In the genomic region with DNA sequence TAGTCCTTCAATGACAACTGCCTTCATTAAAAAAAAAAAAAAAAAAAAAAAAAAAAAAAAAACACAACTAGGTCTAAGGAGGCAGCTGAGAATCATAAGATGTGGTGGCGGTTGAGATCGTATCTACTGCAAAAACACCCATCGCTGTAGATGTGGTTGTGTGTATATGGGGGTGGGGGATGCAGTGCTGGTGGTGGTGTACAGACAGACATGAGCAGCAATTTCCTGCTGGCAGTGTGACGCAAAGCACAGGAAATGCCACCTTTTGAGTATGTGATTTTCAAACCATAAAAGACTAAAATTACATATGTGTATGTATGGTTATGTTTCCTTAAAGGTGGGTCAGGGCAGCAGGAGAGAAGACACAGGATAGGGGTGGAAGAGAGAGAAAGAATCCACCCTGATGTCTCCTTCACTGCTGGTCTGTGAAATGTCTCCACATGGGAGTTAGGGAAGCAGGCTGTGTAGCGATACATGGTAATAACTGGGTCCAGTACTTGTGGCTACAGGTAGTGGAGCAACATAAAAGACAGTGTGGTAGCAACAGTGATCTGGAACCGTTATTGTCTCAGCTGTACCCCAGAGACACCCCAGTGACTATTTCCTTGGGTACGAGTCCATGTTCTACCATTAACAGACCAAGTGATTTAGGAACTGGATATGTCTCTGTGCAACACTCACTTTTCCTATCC, we compare ENCODE assay signal across 8 cellular contexts. TPM values are rescaled to one million over a fixed set of nuclear protein-coding genes. Genes with fewer than 3 reads are reported as not detected.
DNase-seq lines count a peak whose midpoint lies in the region; ATAC-seq and TF ChIP-seq lines count a peak whose summit lies in the region.

No MANE protein-coding gene starts in this region.

- DNase-seq in T-helper 17 cell (peak; percentile 64 to 82 (median 70)), stomach (peak; percentile 49), MG63 (no peak), NOMO-1 treated with dmso at 0.1 percent for 144 hours (lab: John Stamatoyannopoulos, UW; ENCODE audit: unreplicated experiment) (no peak)
- peak; percentile 63 to 79 for DNase-seq in activated T-helper 1 cell treated with anti-CD3 and anti-CD28 coated beads, Interleukin-2, amount 50 U/mL, for 16 hours (ENCODE audit: low read depth in 1 of 2, low spot score in 1 of 2)
- DNase-seq in natural killer cell treated with Interleukin-12 subunit alpha and Interleukin-12 subunit beta and Interleukin-15 and Interleukin-18, amount 100 ng/mL, for 72 hours (ENCODE audit: low spot score), result peak; percentile 91

- H3K36me3 Mint-ChIP-seq in T-helper 17 cell (ENCODE audit: low read depth), result no peaks in the 10 kb centered on the region
- peaks cover 13% of the 10 kb centered on the region for H3K36me3 Mint-ChIP-seq in natural killer cell treated with Interleukin-12 subunit alpha and Interleukin-12 subunit beta and Interleukin-15 and Interleukin-18, amount 100 ng/mL, for 72 hours

- H3K4me1 Mint-ChIP-seq in T-helper 17 cell, result peaks cover 63% of the 10 kb centered on the region
- H3K4me1 Mint-ChIP-seq in natural killer cell treated with Interleukin-12 subunit alpha and Interleukin-12 subunit beta and Interleukin-15 and Interleukin-18, amount 100 ng/mL, for 72 hours (ENCODE audit: low read depth in 2 of 2), result peaks cover 84 to 86% of the 10 kb centered on the region in 2 donors

- H3K27me3 ChIP-seq in stomach, result no peaks in the 10 kb centered on the region
- no peaks in the 10 kb centered on the region for H3K27me3 ChIP-seq in MG63

- TF ChIP-seq EP300 in stomach (IDR thresholded peaks at IDR 0.05), result no peak

- WGBS in stomach, 5 donors, result 75 to 86% (median 83%) methylated on average over 7 of the region's 7 CpGs

- H3K4me3 Mint-ChIP-seq in T-helper 17 cell, result peak overlapping the region; percentile 75
- peak overlapping the region; percentile 83 for H3K4me3 Mint-ChIP-seq in natural killer cell treated with Interleukin-12 subunit alpha and Interleukin-12 subunit beta and Interleukin-15 and Interleukin-18, amount 100 ng/mL, for 72 hours

- peaks cover 3% of the 10 kb centered on the region for H3K9me3 Mint-ChIP-seq in natural killer cell treated with Interleukin-12 subunit alpha and Interleukin-12 subunit beta and Interleukin-15 and Interleukin-18, amount 100 ng/mL, for 72 hours

- no peak overlapping the region for H3K4me3 ChIP-seq in stomach
- no peak overlapping the region for H3K4me3 ChIP-seq in MG63

- H3K36me3 ChIP-seq in stomach (no peaks in the 10 kb centered on the region), MG63 (no peaks in the 10 kb centered on the region)

- peak; percentile 94 for ATAC-seq in T-helper 17 cell
- ATAC-seq in natural killer cell treated with Interleukin-12 subunit alpha and Interleukin-12 subunit beta and Interleukin-15 and Interleukin-18, amount 100 ng/mL, for 72 hours, result peak; percentile 95 to 96
- ATAC-seq in GM19035 (IDR thresholded peaks at IDR 0.05; ENCODE audit: unreplicated experiment), result no peak
- ATAC-seq in HG02763 (IDR thresholded peaks at IDR 0.05; ENCODE audit: unreplicated experiment), result no peak

- peak overlapping the region; percentile 93 for H3K27ac Mint-ChIP-seq in T-helper 17 cell
- peak overlapping the region; percentile 97 to 100 for H3K27ac Mint-ChIP-seq in natural killer cell treated with Interleukin-12 subunit alpha and Interleukin-12 subunit beta and Interleukin-15 and Interleukin-18, amount 100 ng/mL, for 72 hours

- H3K9me3 ChIP-seq in T-helper 17 cell (ENCODE audit: control insufficient read depth, low read length, poor library complexity, severe bottlenecking), result no peaks in the 10 kb centered on the region
- H3K9me3 ChIP-seq in stomach, result no peaks in the 10 kb centered on the region
- H3K9me3 ChIP-seq in MG63, result no peaks in the 10 kb centered on the region

- peak overlapping the region in 2 of 5 donors; percentile 21 to 42 for H3K27ac ChIP-seq in stomach

- intact Hi-C loops in stomach (cut with DNase I; ENCODE audit: low total_unique reads), result no loop called here

- no peak for TF ChIP-seq POLR2A in stomach (IDR thresholded peaks at IDR 0.05)

- TF ChIP-seq CTCF in stomach (IDR thresholded peaks at IDR 0.05), result no peak

- H3K27me3 Mint-ChIP-seq in T-helper 17 cell, result no peaks in the 10 kb centered on the region
- no peaks in the 10 kb centered on the region for H3K27me3 Mint-ChIP-seq in natural killer cell treated with Interleukin-12 subunit alpha and Interleukin-12 subunit beta and Interleukin-15 and Interleukin-18, amount 100 ng/mL, for 72 hours

- peaks cover 13 to 44% (median 29%) of the 10 kb centered on the region in 4 donors for H3K4me1 ChIP-seq in stomach

RNA-seq across cellular contexts. Expression of gene SYTL2, which starts 57.9 kb away (rescaled TPM):
- 10 to 100 TPM; 50.0 to 58.8 TPM for total RNA-seq in T-helper 17 cell
- total RNA-seq in natural killer cell treated with Interleukin-12 subunit alpha and Interleukin-12 subunit beta and Interleukin-15 and Interleukin-18, amount 100 ng/mL, for 72 hours, result 10 to 100 TPM; 68.8 to 74.8 TPM
- total RNA-seq in stomach, result 100 to 1,000 TPM; 151 to 391 (median 255) TPM
- polyA plus RNA-seq in stomach, result 10 to 100 TPM in 2 of 3 donors, 1 to 10 TPM in 1; 5.4 to 86.1 (median 11.4) TPM
- total RNA-seq in MG63 (2014; rRNA removed; shearing (Covaris generic); ENCODE audit: low replicate concordance), result 17.3 and 37.4 TPM in 2 replicates

Comparison
In these comparisons a context has a peak if more than half of its experiments do, and no peak if none do; other contexts are left out.
1. ATAC-seq: peak in T-helper 17 cell (single experiment) and natural killer cell treated with Interleukin-12 subunit alpha and Interleukin-12 subunit beta and Interleukin-15 and Interleukin-18, amount 100 ng/mL, for 72 hours (2 of 2); none in GM19035 (single experiment) and HG02763 (single experiment).
2. DNase-seq: peak in T-helper 17 cell (3 of 3), activated T-helper 1 cell treated with anti-CD3 and anti-CD28 coated beads, Interleukin-2, amount 50 U/mL, for 16 hours (2 of 2), natural killer cell treated with Interleukin-12 subunit alpha and Interleukin-12 subunit beta and Interleukin-15 and Interleukin-18, amount 100 ng/mL, for 72 hours (single experiment) and stomach (single experiment); none in MG63 (single experiment) and NOMO-1 treated with dmso at 0.1 percent for 144 hours (single experiment).